ENCODE assay signal across 1 cellular context in the genomic region with DNA sequence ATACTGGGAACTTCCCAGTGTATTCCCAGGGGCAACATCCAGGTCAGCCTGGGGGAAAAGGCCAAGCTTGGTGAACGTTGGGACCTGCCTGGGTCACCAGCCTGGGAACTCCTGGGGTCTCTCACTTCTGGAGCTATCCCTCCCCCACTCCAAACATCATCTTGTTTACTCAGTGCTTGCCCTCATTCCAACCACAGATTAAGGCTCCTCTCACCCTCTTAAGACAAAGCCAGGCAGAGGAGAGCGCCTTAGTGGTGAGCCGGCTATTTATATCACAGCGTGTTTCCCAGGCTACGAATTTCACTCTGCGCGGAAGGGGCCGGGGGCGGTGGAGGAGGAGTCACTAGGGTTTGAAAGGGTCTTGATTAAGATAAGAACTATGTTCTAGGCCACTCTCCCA.
TF ChIP-seq lines count a peak whose summit lies in the region.

No MANE protein-coding gene starts in this region.

TF ChIP-seq in neural cell, 6 proteins besides CTCF, POLR2A, EP300 and RAD21 (continued from another document):
- TF ChIP-seq, protein P1, sequence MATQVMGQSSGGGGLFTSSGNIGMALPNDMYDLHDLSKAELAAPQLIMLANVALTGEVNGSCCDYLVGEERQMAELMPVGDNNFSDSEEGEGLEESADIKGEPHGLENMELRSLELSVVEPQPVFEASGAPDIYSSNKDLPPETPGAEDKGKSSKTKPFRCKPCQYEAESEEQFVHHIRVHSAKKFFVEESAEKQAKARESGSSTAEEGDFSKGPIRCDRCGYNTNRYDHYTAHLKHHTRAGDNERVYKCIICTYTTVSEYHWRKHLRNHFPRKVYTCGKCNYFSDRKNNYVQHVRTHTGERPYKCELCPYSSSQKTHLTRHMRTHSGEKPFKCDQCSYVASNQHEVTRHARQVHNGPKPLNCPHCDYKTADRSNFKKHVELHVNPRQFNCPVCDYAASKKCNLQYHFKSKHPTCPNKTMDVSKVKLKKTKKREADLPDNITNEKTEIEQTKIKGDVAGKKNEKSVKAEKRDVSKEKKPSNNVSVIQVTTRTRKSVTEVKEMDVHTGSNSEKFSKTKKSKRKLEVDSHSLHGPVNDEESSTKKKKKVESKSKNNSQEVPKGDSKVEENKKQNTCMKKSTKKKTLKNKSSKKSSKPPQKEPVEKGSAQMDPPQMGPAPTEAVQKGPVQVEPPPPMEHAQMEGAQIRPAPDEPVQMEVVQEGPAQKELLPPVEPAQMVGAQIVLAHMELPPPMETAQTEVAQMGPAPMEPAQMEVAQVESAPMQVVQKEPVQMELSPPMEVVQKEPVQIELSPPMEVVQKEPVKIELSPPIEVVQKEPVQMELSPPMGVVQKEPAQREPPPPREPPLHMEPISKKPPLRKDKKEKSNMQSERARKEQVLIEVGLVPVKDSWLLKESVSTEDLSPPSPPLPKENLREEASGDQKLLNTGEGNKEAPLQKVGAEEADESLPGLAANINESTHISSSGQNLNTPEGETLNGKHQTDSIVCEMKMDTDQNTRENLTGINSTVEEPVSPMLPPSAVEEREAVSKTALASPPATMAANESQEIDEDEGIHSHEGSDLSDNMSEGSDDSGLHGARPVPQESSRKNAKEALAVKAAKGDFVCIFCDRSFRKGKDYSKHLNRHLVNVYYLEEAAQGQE (IDR thresholded peaks at IDR 0.05; ENCODE audit: borderline replicate concordance): no peak
- peak; percentile 14 for TF ChIP-seq POLR2AphosphoS5 (IDR thresholded peaks at IDR 0.05)
- no peak for TF ChIP-seq TAF1 (IDR thresholded peaks at IDR 0.05; ENCODE audit: low read depth)
- TF ChIP-seq EZH2 (IDR thresholded peaks at IDR 0.05; ENCODE audit: borderline replicate concordance, insufficient read depth, low read length, poor library complexity, severe bottlenecking): no peak
